ENCODE assay signal across 1 cellular context in genomic region chr11:14537134-14537599, GRCh38.
TF ChIP-seq lines count a peak whose summit lies in the region.

No MANE protein-coding gene starts in this region.

TF ChIP-seq in K562, 482 proteins besides CTCF, POLR2A, EP300 and RAD21 (continued from another document):
- TF ChIP-seq ARID3A (IDR thresholded peaks at IDR 0.05; ENCODE audit: borderline replicate concordance, low read depth, low read length) (0 out of 2 replicates have a peak, but pooled peaks have one; percentile 32), DPF2 (IDR thresholded peaks at IDR 0.05) (peak; percentile 62; the same call in 1 of the 2 replicates), TCFL5 (CRISPR knock-in tag; conservative IDR thresholded peaks at IDR 0.05) (no peak), LEF1 (IDR thresholded peaks at IDR 0.05) (no peak), ARNT (IDR thresholded peaks at IDR 0.05) (0 out of 4 replicates have a peak, but pooled peaks of 1 of the 2 experiments have one; percentile 39), EP400 (IDR thresholded peaks at IDR 0.05) (peak; percentile 42; the same call in 1 of the 2 replicates), ZBTB9 (CRISPR knock-in tag; IDR thresholded peaks at IDR 0.05) (no peak), PTBP1 (IDR thresholded peaks at IDR 0.05; ENCODE audit: low read depth, low read length) (no peak), TCF3 (CRISPR knock-in tag; IDR thresholded peaks at IDR 0.05) (no peak), KLF16 (IDR thresholded peaks at IDR 0.05) (0 out of 2 replicates have a peak, but pooled peaks have one; percentile 9), ZNF592 (IDR thresholded peaks at IDR 0.05) (0 out of 2 replicates have a peak, but pooled peaks have one; percentile 18), PHF8 (IDR thresholded peaks at IDR 0.05; ENCODE audit: borderline replicate concordance, low read length) (no peak), CHD1 (IDR thresholded peaks at IDR 0.05; ENCODE audit: low read length) (no peak), TRIM25 (IDR thresholded peaks at IDR 0.05; ENCODE audit: borderline replicate concordance) (no peak), NCOA4 (IDR thresholded peaks at IDR 0.05; ENCODE audit: partially characterized antibody) (no peak), BRD9 (IDR thresholded peaks at IDR 0.05; ENCODE audit: low read depth, partially characterized antibody) (peak; percentile 25), MAZ (CRISPR knock-in tag; conservative IDR thresholded peaks at IDR 0.05 in 1 of 2, IDR thresholded peaks at IDR 0.05 in 1 of 2) (peak in 1 of 2 experiments; percentile 43; a peak in 1 of 4 replicates), SOX6 (IDR thresholded peaks at IDR 0.05) (peak; percentile 57), E2F5 (CRISPR knock-in tag; IDR thresholded peaks at IDR 0.05) (no peak), ZEB2 (IDR thresholded peaks at IDR 0.05) (no peak), GABPB1 (CRISPR knock-in tag; IDR thresholded peaks at IDR 0.05) (no peak), ZNF384 (IDR thresholded peaks at IDR 0.05; ENCODE audit: low read depth, low read length) (0 out of 2 replicates have a peak, but pooled peaks have one; percentile 67), VEZF1 (CRISPR knock-in tag; IDR thresholded peaks at IDR 0.05) (peak; percentile 52; the same call in 1 of the 2 replicates), NR2C1 (IDR thresholded peaks at IDR 0.05) (0 out of 2 replicates have a peak, but pooled peaks have one; percentile 28), NR2C1 (tag; IDR thresholded peaks at IDR 0.05) (no peak)
TF ChIP-seq in K562: peak in this region for 18.
